In the genomic region with DNA sequence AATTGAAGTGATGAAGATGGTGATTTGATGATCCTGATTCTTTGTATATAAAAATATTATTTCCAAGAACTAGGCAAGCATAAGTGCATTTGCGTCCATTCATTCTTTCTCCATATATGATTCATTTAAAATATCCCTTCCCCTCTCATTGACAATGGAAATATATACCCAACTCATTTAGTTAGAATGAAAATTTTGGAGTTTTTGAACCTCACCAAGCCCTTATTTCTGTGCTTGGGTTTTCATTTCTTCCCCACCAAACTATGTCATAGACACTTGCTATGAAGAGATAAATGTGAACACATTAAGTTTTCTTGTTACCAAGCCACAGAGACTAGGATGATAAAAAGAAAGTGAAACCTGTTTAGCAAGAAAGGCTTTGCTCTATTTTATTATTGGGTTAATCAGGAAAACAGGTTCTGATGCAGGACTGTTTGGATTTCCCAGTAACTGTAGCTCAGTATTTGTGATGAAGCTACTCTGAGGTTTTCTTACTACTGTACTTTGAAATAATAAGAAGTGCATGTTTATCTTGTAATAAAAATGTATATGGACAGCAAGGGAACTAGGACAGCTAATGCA, we compare ENCODE assay signal across 18 cellular contexts.
A peak's percentile ranks its signal among the peaks of the same experiment; 100 is the strongest.
DNase-seq lines count a peak whose midpoint lies in the region; ATAC-seq and TF ChIP-seq lines count a peak whose summit lies in the region.
"Had no signal": no experiment of that assay in that cellular context is flagged by ENCODE, and none has a peak within 500 bp of the region (broad histone marks: within the 10 kb centered on the region; RNA-seq: fewer than 3 reads in every experiment).

No MANE protein-coding gene starts in this region.

- H3K36me3 Mint-ChIP-seq in activated CD8-positive, alpha-beta memory T cell treated with anti-CD3 and anti-CD28 coated beads, Interleukin-2, amount 10 ng/mL, durations not matched to agents 7 days and 5 days, result no peaks in the 10 kb centered on the region
- H3K36me3 Mint-ChIP-seq in stimulated activated effector memory CD8-positive, alpha-beta T cell treated with anti-CD3 and anti-CD28 coated beads, Interleukin-12 subunit alpha, Interleukin-12 subunit beta, amount 100 ng/mL, for 72 hours, result no peaks in the 10 kb centered on the region

- no peaks in the 10 kb centered on the region for H3K9me3 ChIP-seq in KOPT-K1 (ENCODE audit: insufficient read depth, low read length, poor library complexity, severe bottlenecking)
- H3K9me3 ChIP-seq: Caco-2, SK-N-SH had no signal

- no peaks in the 10 kb centered on the region for H3K27me3 Mint-ChIP-seq in activated CD8-positive, alpha-beta memory T cell treated with anti-CD3 and anti-CD28 coated beads, Interleukin-2, amount 10 ng/mL, durations not matched to agents 7 days and 5 days

- no peak overlapping the region for H3K27ac Mint-ChIP-seq in activated CD8-positive, alpha-beta memory T cell treated with anti-CD3 and anti-CD28 coated beads, Interleukin-2, amount 10 ng/mL, durations not matched to agents 7 days and 5 days
- peak overlapping the region; percentile 38 for H3K27ac Mint-ChIP-seq in stimulated activated effector memory CD8-positive, alpha-beta T cell treated with anti-CD3 and anti-CD28 coated beads, Interleukin-12 subunit alpha, Interleukin-12 subunit beta, amount 100 ng/mL, for 72 hours

- peaks cover 7% of the 10 kb centered on the region for H3K4me1 Mint-ChIP-seq in activated CD8-positive, alpha-beta memory T cell treated with anti-CD3 and anti-CD28 coated beads, Interleukin-2, amount 10 ng/mL, durations not matched to agents 7 days and 5 days
- H3K4me1 Mint-ChIP-seq in stimulated activated effector memory CD8-positive, alpha-beta T cell treated with anti-CD3 and anti-CD28 coated beads, Interleukin-12 subunit alpha, Interleukin-12 subunit beta, amount 100 ng/mL, for 72 hours, result peaks cover 9% of the 10 kb centered on the region

- no peak overlapping the region for H3K4me3 Mint-ChIP-seq in activated CD8-positive, alpha-beta memory T cell treated with anti-CD3 and anti-CD28 coated beads, Interleukin-2, amount 10 ng/mL, durations not matched to agents 7 days and 5 days
- H3K4me3 Mint-ChIP-seq in stimulated activated effector memory CD8-positive, alpha-beta T cell treated with anti-CD3 and anti-CD28 coated beads, Interleukin-12 subunit alpha, Interleukin-12 subunit beta, amount 100 ng/mL, for 72 hours, result no peak overlapping the region

- H3K9me3 Mint-ChIP-seq in activated CD8-positive, alpha-beta memory T cell treated with anti-CD3 and anti-CD28 coated beads, Interleukin-2, amount 10 ng/mL, durations not matched to agents 7 days and 5 days (ENCODE audit: low read depth), result no peaks in the 10 kb centered on the region
- H3K9me3 Mint-ChIP-seq in stimulated activated effector memory CD8-positive, alpha-beta T cell treated with anti-CD3 and anti-CD28 coated beads, Interleukin-12 subunit alpha, Interleukin-12 subunit beta, amount 100 ng/mL, for 72 hours, result no peaks in the 10 kb centered on the region

- CTCF ChIA-PET in activated CD8-positive, alpha-beta memory T cell treated with anti-CD3 and anti-CD28 coated beads, Interleukin-2, amount 10 ng/mL, durations not matched to agents 7 days and 5 days (lab: Charles Lee), result no interaction called here

- no peak for DNase-seq in activated CD8-positive, alpha-beta memory T cell treated with anti-CD3 and anti-CD28 coated beads, Interleukin-2, amount 10 ng/mL, durations not matched to agents 7 days and 5 days
- DNase-seq in activated CD8-positive, alpha-beta memory T cell treated with anti-CD3 and anti-CD28 coated beads for 24 hours, result no peak
- DNase-seq in stimulated activated effector memory CD8-positive, alpha-beta T cell treated with anti-CD3 and anti-CD28 coated beads, Interleukin-12 subunit alpha, Interleukin-12 subunit beta, amount 100 ng/mL, for 72 hours (ENCODE audit: low spot score in 2 of 2), result no peak
- DNase-seq in NCI-H2227 (lab: John Stamatoyannopoulos, UW; ENCODE audit: unreplicated experiment) (no peak), kidney glomerular epithelial cell (lab: John Stamatoyannopoulos, UW) (no peak)
- DNase-seq: 8988T, C1 segment of cervical spinal cord, Caco-2, GDM1, KG1, NCI-H1417, NCI-H1930, NCI-H226, NCI-H526 treated with DMSO at 0.1 percent for 48 hours, SK-N-SH had no signal

- H3K27ac ChIP-seq in KOPT-K1 (ENCODE audit: low read depth, low read length, poor library complexity, severe bottlenecking), result peak overlapping the region; percentile 10
- H3K27ac ChIP-seq in VCaP, result peak overlapping the region; percentile 73

- no peak for TF ChIP-seq CTCF in VCaP (conservative IDR thresholded peaks at IDR 0.05)

- H3K36me3 ChIP-seq in KOPT-K1 (ENCODE audit: insufficient read depth, low read length), result no peaks in the 10 kb centered on the region

- ATAC-seq in activated CD8-positive, alpha-beta memory T cell treated with anti-CD3 and anti-CD28 coated beads, Interleukin-2, amount 10 ng/mL, durations not matched to agents 7 days and 5 days, result peak; percentile 36
- no peak for ATAC-seq in stimulated activated effector memory CD8-positive, alpha-beta T cell treated with anti-CD3 and anti-CD28 coated beads, Interleukin-12 subunit alpha, Interleukin-12 subunit beta, amount 100 ng/mL, for 72 hours
- no peak for ATAC-seq in HG03175 (IDR thresholded peaks at IDR 0.05; ENCODE audit: unreplicated experiment)
